In genomic region chr9:107644774-107645463, GRCh38 we compare ENCODE assay signal across 1 cellular context.
TF ChIP-seq lines count a peak whose summit lies in the region.

No MANE protein-coding gene starts in this region.

TF ChIP-seq in liver, 16 proteins besides CTCF, POLR2A, EP300 and RAD21 (continued from another document):
- TF ChIP-seq ZBTB33 (IDR thresholded peaks at IDR 0.05) = peak; percentile 68
- no peak for TF ChIP-seq ATF3 (IDR thresholded peaks at IDR 0.05)
- TF ChIP-seq SP1 (IDR thresholded peaks at IDR 0.05) = peak; percentile 81
- TF ChIP-seq JUND (IDR thresholded peaks at IDR 0.05) = peak in 1 of 2 donors; percentile 57
- no peak for TF ChIP-seq GABPA (IDR thresholded peaks at IDR 0.05 in 1 of 2, conservative IDR thresholded peaks at IDR 0.05 in 1 of 2)
- peak; percentile 39 for TF ChIP-seq NR2F2 (IDR thresholded peaks at IDR 0.05)
- peak; percentile 71 for TF ChIP-seq YY1 (IDR thresholded peaks at IDR 0.05)
